1 cellular context compared by ENCODE assay signal in the genomic region with DNA sequence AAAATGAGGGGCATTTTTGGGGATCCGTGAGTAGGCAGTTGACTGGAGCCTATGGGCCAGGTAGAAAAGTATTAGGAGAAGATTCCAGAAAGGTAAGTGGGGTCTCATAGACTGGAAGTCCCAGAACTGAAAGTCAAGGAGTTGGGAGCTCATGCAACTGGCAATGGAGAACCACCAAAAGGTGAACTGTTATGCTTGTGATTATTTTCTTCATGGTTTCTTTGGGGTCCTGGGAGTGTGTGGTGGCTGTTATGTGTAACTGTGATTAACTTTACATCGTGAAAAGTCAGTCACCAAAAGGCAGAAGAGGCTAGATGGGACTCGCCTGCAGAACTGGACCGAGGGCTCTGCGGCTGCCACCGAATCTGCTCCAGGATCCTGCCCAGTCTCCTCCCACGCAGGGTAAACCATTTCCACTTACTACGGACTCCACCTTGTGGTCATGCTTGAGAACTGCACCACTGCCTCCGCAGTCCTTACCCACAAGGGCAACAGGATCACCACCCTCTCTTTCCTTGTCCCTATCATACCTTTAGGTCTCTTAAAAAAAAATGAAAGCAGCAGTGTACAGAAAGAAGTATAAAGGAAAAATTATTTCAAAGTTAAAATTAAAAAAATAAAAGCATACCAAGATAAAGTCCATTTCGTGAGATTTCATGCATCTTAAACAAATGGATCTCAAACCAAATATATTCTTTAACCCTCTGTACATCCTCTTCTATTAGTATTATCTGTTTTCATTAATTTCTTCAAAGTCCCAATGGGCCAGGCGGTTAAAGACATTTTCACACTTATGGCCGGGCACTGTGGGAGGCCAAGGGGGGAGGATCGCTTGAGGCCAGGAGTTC.
A peak's percentile ranks its signal among the peaks of the same experiment; 100 is the strongest.
TF ChIP-seq lines count a peak whose summit lies in the region.

No MANE protein-coding gene starts in this region.

TF ChIP-seq in HepG2, 621 proteins besides CTCF, POLR2A, EP300 and RAD21 (continued from another document and continues in another):
- TF ChIP-seq, protein P1, sequence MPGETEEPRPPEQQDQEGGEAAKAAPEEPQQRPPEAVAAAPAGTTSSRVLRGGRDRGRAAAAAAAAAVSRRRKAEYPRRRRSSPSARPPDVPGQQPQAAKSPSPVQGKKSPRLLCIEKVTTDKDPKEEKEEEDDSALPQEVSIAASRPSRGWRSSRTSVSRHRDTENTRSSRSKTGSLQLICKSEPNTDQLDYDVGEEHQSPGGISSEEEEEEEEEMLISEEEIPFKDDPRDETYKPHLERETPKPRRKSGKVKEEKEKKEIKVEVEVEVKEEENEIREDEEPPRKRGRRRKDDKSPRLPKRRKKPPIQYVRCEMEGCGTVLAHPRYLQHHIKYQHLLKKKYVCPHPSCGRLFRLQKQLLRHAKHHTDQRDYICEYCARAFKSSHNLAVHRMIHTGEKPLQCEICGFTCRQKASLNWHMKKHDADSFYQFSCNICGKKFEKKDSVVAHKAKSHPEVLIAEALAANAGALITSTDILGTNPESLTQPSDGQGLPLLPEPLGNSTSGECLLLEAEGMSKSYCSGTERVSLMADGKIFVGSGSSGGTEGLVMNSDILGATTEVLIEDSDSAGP (CRISPR knock-in tag; IDR thresholded peaks at IDR 0.05; ENCODE audit: borderline replicate concordance) = peak; percentile 44; the same call in 1 of the 2 replicates
- TF ChIP-seq CBX5 (CRISPR knock-in tag; IDR thresholded peaks at IDR 0.05; ENCODE audit: borderline replicate concordance) = peak; percentile 70; the same call in 1 of the 2 replicates
- 0 out of 2 replicates have a peak, but pooled peaks have one; percentile 25 for TF ChIP-seq PHF8 (CRISPR knock-in tag; IDR thresholded peaks at IDR 0.05)
- TF ChIP-seq RELA (CRISPR knock-in tag; IDR thresholded peaks at IDR 0.05) = no peak; the same call in 1 of the 2 replicates
- TF ChIP-seq, protein P2, sequence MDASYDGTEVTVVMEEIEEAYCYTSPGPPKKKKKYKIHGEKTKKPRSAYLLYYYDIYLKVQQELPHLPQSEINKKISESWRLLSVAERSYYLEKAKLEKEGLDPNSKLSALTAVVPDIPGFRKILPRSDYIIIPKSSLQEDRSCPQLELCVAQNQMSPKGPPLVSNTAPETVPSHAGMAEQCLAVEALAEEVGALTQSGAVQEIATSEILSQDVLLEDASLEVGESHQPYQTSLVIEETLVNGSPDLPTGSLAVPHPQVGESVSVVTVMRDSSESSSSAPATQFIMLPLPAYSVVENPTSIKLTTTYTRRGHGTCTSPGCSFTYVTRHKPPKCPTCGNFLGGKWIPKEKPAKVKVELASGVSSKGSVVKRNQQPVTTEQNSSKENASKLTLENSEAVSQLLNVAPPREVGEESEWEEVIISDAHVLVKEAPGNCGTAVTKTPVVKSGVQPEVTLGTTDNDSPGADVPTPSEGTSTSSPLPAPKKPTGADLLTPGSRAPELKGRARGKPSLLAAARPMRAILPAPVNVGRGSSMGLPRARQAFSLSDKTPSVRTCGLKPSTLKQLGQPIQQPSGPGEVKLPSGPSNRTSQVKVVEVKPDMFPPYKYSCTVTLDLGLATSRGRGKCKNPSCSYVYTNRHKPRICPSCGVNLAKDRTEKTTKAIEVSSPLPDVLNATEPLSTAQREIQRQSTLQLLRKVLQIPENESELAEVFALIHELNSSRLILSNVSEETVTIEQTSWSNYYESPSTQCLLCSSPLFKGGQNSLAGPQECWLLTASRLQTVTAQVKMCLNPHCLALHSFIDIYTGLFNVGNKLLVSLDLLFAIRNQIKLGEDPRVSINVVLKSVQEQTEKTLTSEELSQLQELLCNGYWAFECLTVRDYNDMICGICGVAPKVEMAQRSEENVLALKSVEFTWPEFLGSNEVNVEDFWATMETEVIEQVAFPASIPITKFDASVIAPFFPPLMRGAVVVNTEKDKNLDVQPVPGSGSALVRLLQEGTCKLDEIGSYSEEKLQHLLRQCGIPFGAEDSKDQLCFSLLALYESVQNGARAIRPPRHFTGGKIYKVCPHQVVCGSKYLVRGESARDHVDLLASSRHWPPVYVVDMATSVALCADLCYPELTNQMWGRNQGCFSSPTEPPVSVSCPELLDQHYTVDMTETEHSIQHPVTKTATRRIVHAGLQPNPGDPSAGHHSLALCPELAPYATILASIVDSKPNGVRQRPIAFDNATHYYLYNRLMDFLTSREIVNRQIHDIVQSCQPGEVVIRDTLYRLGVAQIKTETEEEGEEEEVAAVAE (CRISPR knock-in tag; IDR thresholded peaks at IDR 0.05; ENCODE audit: borderline replicate concordance) = 0 out of 2 replicates have a peak, but pooled peaks have one; percentile 42
- 0 out of 2 replicates have a peak, but pooled peaks have one; percentile 51 for TF ChIP-seq KMT2B (CRISPR knock-in tag; IDR thresholded peaks at IDR 0.05)
- TF ChIP-seq, protein P3, sequence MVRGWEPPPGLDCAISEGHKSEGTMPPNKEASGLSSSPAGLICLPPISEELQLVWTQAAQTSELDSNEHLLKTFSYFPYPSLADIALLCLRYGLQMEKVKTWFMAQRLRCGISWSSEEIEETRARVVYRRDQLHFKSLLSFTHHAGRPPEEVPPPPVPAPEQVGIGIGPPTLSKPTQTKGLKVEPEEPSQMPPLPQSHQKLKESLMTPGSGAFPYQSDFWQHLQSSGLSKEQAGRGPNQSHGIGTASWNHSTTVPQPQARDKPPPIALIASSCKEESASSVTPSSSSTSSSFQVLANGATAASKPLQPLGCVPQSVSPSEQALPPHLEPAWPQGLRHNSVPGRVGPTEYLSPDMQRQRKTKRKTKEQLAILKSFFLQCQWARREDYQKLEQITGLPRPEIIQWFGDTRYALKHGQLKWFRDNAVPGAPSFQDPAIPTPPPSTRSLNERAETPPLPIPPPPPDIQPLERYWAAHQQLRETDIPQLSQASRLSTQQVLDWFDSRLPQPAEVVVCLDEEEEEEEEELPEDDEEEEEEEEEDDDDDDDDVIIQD (CRISPR knock-in tag; IDR thresholded peaks at IDR 0.05; ENCODE audit: low read depth) = peak; percentile 80
- TF ChIP-seq, protein P4, sequence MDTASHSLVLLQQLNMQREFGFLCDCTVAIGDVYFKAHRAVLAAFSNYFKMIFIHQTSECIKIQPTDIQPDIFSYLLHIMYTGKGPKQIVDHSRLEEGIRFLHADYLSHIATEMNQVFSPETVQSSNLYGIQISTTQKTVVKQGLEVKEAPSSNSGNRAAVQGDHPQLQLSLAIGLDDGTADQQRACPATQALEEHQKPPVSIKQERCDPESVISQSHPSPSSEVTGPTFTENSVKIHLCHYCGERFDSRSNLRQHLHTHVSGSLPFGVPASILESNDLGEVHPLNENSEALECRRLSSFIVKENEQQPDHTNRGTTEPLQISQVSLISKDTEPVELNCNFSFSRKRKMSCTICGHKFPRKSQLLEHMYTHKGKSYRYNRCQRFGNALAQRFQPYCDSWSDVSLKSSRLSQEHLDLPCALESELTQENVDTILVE (CRISPR knock-in tag; IDR thresholded peaks at IDR 0.05) = peak; percentile 59; the same call in 1 of the 2 replicates
- TF ChIP-seq, protein P5, sequence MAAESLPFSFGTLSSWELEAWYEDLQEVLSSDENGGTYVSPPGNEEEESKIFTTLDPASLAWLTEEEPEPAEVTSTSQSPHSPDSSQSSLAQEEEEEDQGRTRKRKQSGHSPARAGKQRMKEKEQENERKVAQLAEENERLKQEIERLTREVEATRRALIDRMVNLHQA (CRISPR knock-in tag; IDR thresholded peaks at IDR 0.05) = 0 out of 2 replicates have a peak, but pooled peaks have one; percentile 48
- no peak for TF ChIP-seq ZBTB38 (CRISPR knock-in tag; IDR thresholded peaks at IDR 0.05)
- TF ChIP-seq, protein P6, sequence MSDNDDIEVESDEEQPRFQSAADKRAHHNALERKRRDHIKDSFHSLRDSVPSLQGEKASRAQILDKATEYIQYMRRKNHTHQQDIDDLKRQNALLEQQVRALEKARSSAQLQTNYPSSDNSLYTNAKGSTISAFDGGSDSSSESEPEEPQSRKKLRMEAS (IDR thresholded peaks at IDR 0.05) = no peak
- TF ChIP-seq, protein P7, sequence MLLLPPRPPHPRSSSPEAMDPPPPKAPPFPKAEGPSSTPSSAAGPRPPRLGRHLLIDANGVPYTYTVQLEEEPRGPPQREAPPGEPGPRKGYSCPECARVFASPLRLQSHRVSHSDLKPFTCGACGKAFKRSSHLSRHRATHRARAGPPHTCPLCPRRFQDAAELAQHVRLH (CRISPR knock-in tag; IDR thresholded peaks at IDR 0.05; ENCODE audit: borderline replicate concordance, low read depth) = 0 out of 2 replicates have a peak, but pooled peaks have one; percentile 75
- TF ChIP-seq, protein P8, sequence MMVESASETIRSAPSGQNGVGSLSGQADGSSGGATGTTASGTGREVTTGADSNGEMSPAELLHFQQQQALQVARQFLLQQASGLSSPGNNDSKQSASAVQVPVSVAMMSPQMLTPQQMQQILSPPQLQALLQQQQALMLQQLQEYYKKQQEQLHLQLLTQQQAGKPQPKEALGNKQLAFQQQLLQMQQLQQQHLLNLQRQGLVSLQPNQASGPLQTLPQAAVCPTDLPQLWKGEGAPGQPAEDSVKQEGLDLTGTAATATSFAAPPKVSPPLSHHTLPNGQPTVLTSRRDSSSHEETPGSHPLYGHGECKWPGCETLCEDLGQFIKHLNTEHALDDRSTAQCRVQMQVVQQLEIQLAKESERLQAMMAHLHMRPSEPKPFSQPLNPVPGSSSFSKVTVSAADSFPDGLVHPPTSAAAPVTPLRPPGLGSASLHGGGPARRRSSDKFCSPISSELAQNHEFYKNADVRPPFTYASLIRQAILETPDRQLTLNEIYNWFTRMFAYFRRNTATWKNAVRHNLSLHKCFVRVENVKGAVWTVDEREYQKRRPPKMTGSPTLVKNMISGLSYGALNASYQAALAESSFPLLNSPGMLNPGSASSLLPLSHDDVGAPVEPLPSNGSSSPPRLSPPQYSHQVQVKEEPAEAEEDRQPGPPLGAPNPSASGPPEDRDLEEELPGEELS (CRISPR knock-in tag; IDR thresholded peaks at IDR 0.05) = peak; percentile 11; the same call in 1 of the 2 replicates
- TF ChIP-seq NFIB (CRISPR knock-in tag; IDR thresholded peaks at IDR 0.05; ENCODE audit: borderline replicate concordance) = no peak
- TF ChIP-seq SALL1 (CRISPR knock-in tag; IDR thresholded peaks at IDR 0.05) = peak; percentile 45
- 0 out of 2 replicates have a peak, but pooled peaks have one; percentile 26 for TF ChIP-seq YEATS2 (CRISPR knock-in tag; IDR thresholded peaks at IDR 0.05; ENCODE audit: borderline replicate concordance)
- TF ChIP-seq MYC (CRISPR knock-in tag; IDR thresholded peaks at IDR 0.05; ENCODE audit: borderline replicate concordance) = no peak; the same call in 1 of the 2 replicates
- TF ChIP-seq, protein P9, sequence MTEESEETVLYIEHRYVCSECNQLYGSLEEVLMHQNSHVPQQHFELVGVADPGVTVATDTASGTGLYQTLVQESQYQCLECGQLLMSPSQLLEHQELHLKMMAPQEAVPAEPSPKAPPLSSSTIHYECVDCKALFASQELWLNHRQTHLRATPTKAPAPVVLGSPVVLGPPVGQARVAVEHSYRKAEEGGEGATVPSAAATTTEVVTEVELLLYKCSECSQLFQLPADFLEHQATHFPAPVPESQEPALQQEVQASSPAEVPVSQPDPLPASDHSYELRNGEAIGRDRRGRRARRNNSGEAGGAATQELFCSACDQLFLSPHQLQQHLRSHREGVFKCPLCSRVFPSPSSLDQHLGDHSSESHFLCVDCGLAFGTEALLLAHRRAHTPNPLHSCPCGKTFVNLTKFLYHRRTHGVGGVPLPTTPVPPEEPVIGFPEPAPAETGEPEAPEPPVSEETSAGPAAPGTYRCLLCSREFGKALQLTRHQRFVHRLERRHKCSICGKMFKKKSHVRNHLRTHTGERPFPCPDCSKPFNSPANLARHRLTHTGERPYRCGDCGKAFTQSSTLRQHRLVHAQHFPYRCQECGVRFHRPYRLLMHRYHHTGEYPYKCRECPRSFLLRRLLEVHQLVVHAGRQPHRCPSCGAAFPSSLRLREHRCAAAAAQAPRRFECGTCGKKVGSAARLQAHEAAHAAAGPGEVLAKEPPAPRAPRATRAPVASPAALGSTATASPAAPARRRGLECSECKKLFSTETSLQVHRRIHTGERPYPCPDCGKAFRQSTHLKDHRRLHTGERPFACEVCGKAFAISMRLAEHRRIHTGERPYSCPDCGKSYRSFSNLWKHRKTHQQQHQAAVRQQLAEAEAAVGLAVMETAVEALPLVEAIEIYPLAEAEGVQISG (CRISPR knock-in tag; IDR thresholded peaks at IDR 0.05) = 0 out of 2 replicates have a peak, but pooled peaks have one; percentile 17
- TF ChIP-seq, protein P10, sequence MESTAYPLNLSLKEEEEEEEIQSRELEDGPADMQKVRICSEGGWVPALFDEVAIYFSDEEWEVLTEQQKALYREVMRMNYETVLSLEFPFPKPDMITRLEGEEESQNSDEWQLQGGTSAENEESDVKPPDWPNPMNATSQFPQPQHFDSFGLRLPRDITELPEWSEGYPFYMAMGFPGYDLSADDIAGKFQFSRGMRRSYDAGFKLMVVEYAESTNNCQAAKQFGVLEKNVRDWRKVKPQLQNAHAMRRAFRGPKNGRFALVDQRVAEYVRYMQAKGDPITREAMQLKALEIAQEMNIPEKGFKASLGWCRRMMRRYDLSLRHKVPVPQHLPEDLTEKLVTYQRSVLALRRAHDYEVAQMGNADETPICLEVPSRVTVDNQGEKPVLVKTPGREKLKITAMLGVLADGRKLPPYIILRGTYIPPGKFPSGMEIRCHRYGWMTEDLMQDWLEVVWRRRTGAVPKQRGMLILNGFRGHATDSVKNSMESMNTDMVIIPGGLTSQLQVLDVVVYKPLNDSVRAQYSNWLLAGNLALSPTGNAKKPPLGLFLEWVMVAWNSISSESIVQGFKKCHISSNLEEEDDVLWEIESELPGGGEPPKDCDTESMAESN (CRISPR knock-in tag; conservative IDR thresholded peaks at IDR 0.05) = peak; percentile 55; the same call in 1 of the 2 replicates
- peak; percentile 45; the same call in 1 of the 2 replicates for TF ChIP-seq ZFP37 (CRISPR knock-in tag; IDR thresholded peaks at IDR 0.05; ENCODE audit: borderline replicate concordance)
- no peak for TF ChIP-seq ZNF564 (CRISPR knock-in tag; IDR thresholded peaks at IDR 0.05)
- TF ChIP-seq, protein P11, sequence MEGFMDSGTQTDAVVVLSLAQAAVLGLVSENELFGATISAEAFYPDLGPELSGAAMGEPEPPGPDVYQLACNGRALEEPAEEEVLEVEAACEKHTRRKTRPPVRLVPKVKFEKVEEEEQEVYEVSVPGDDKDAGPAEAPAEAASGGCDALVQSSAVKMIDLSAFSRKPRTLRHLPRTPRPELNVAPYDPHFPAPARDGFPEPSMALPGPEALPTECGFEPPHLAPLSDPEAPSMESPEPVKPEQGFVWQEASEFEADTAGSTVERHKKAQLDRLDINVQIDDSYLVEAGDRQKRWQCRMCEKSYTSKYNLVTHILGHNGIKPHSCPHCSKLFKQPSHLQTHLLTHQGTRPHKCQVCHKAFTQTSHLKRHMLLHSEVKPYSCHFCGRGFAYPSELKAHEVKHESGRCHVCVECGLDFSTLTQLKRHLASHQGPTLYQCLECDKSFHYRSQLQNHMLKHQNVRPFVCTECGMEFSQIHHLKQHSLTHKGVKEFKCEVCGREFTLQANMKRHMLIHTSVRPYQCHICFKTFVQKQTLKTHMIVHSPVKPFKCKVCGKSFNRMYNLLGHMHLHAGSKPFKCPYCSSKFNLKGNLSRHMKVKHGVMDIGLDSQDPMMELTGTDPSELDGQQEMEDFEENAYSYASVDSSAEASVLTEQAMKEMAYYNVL (CRISPR knock-in tag; IDR thresholded peaks at IDR 0.05; ENCODE audit: borderline replicate concordance) = peak; percentile 55; the same call in 1 of the 2 replicates
- no peak for TF ChIP-seq ZNF160 (CRISPR knock-in tag; IDR thresholded peaks at IDR 0.05)
- TF ChIP-seq SAP130 (CRISPR knock-in tag; IDR thresholded peaks at IDR 0.05; ENCODE audit: low read depth) = peak; percentile 62; the same call in 1 of the 2 replicates
- TF ChIP-seq, protein P12, sequence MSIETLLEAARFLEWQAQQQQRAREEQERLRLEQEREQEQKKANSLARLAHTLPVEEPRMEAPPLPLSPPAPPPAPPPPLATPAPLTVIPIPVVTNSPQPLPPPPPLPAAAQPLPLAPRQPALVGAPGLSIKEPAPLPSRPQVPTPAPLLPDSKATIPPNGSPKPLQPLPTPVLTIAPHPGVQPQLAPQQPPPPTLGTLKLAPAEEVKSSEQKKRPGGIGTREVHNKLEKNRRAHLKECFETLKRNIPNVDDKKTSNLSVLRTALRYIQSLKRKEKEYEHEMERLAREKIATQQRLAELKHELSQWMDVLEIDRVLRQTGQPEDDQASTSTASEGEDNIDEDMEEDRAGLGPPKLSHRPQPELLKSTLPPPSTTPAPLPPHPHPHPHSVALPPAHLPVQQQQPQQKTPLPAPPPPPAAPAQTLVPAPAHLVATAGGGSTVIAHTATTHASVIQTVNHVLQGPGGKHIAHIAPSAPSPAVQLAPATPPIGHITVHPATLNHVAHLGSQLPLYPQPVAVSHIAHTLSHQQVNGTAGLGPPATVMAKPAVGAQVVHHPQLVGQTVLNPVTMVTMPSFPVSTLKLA (IDR thresholded peaks at IDR 0.05) = no peak
